12 cellular contexts compared by ENCODE assay signal in genomic region chr12:98422809-98423208, GRCh38.
DNase-seq lines count a peak whose midpoint lies in the region; ATAC-seq, FAIRE-seq and TF ChIP-seq lines count a peak whose summit lies in the region.
"Had no signal": no experiment of that assay in that cellular context is flagged by ENCODE, and none has a peak within 500 bp of the region (broad histone marks: within the 10 kb centered on the region; RNA-seq: fewer than 3 reads in every experiment).

No MANE protein-coding gene starts in this region.

- H4K91ac ChIP-seq in neuronal stem cell (ENCODE audit: low read depth, low read length, poor library complexity), result no peak overlapping the region

- no peaks in the 10 kb centered on the region for H4K20me1 ChIP-seq in GM23248 (ENCODE audit: insufficient read depth)

- H2BK5ac ChIP-seq in neuronal stem cell (ENCODE audit: low read length), result no peak overlapping the region

- H3K18ac ChIP-seq in neuronal stem cell (ENCODE audit: low read length), result no peak overlapping the region

- H3K4me3 ChIP-seq in A673 (ENCODE audit: low read depth, low read length, poor library complexity, severe bottlenecking), result no peak overlapping the region
- no peak overlapping the region for H3K4me3 ChIP-seq in GM23248
- no peak overlapping the region for H3K4me3 ChIP-seq in kidney (ENCODE audit: low read length in 2 of 2)
- no peak overlapping the region for H3K4me3 ChIP-seq in neuronal stem cell (ENCODE audit: low read length in 2 of 2)

- no peak overlapping the region for H2BK12ac ChIP-seq in neuronal stem cell (ENCODE audit: low read length)

- H2BK120ac ChIP-seq in neuronal stem cell (ENCODE audit: low read depth, low read length), result no peak overlapping the region

- H3K36me3 ChIP-seq in A673 (ENCODE audit: insufficient read depth, low read length, poor library complexity, severe bottlenecking), result no peaks in the 10 kb centered on the region
- H3K36me3 ChIP-seq in GM23248 (ENCODE audit: low read depth), result no peaks in the 10 kb centered on the region
- no peaks in the 10 kb centered on the region for H3K36me3 ChIP-seq in kidney (ENCODE audit: control insufficient read depth in 1 of 2, insufficient read depth in 2 of 2, low read length in 2 of 2)
- H3K36me3 ChIP-seq in neuronal stem cell (replicated peaks in 1 of 2; ENCODE audit: control insufficient read depth in 2 of 2, insufficient read depth in 2 of 2, low read length in 2 of 2), result no peaks in the 10 kb centered on the region

- H2AFZ ChIP-seq in GM23248, result no peak overlapping the region
- no peak overlapping the region for H2AFZ ChIP-seq in neuronal stem cell (ENCODE audit: low read length)

- DNase-seq in A673 (ENCODE audit: low spot score) (peak; percentile 59), GM23248 (peak; percentile 29), UCSD-AML1 (lab: John Stamatoyannopoulos, UW; ENCODE audit: unreplicated experiment) (peak; percentile 18), kidney (no peak), neuronal stem cell (ENCODE audit: low spot score) (no peak)
- DNase-seq: activated T-cell treated with anti-CD3 and anti-CD28 coated beads, Interleukin-2, amount 50 U/mL, for 24 hours; CD4-positive, alpha-beta memory T cell; stimulated activated naive B cell treated with anti-CD40 and anti-IgM and Interleukin-4, amounts not matched to agents 10 μg/mL and 1 μg/mL and 100 μg/mL, for 72 hours had no signal

- POLR2A ChIA-PET in A673 (lab: Charles Lee; ENCODE audit: low non-redundant PET), result no interaction called here

- in situ Hi-C loops in GM23248 (cut with MboI), result loop anchor here (10.0 kb wide), 2 partner anchors 102 to 222 kb away; partner anchors contain the start of genes APAF1 and IKBIP

- intact Hi-C loops in A673 (cut with micrococcal nuclease; ENCODE audit: unreplicated experiment) (no loop called here), kidney (cut with DNase I) (no loop called here)

- no peaks in the 10 kb centered on the region for H3K79me2 ChIP-seq in GM23248 (ENCODE audit: insufficient read depth)

- no peak overlapping the region for H3K14ac ChIP-seq in neuronal stem cell (ENCODE audit: low read length)

- H3K79me1 ChIP-seq in neuronal stem cell (ENCODE audit: low read depth, low read length), result no peaks in the 10 kb centered on the region

- H3K4ac ChIP-seq in neuronal stem cell (ENCODE audit: low read length), result no peak overlapping the region

- TF ChIP-seq CTCF in A673 (conservative IDR thresholded peaks at IDR 0.05; ENCODE audit: low read depth, low read length) (peak; percentile 62), kidney (IDR thresholded peaks at IDR 0.05; ENCODE audit: borderline replicate concordance, extremely low read depth, insufficient read depth) (peak; percentile 31)

- H3K9ac ChIP-seq in GM23248, result no peak overlapping the region
- H3K9ac ChIP-seq in kidney (ENCODE audit: low read length in 2 of 2), result no peak overlapping the region
- no peak overlapping the region for H3K9ac ChIP-seq in neuronal stem cell (ENCODE audit: low read depth, low read length, poor library complexity)

- H2AK5ac ChIP-seq in neuronal stem cell (ENCODE audit: low read depth, low read length), result no peak overlapping the region

- H3K9me2 ChIP-seq in GM23248 (ENCODE audit: insufficient read depth), result no peaks in the 10 kb centered on the region

- no peak overlapping the region for H3K23ac ChIP-seq in neuronal stem cell (ENCODE audit: low read depth, low read length, poor library complexity)

- 77 to 88% methylated on average over 4 of the region's 4 CpGs for WGBS in GM23248 (ENCODE audit: low coverage in 1 of 2, low lambda C conversion rate in 2 of 2, missing lambda C conversion rate in 2 of 2), 2 experiments
- no CpG with 5 or more reads among the region's 4 CpGs for WGBS in neuronal stem cell (ENCODE audit: extremely low coverage in 2 of 2, insufficient read length in 2 of 2, insufficient replicate concordance in 1 of 2), 2 donors

- no peak overlapping the region for H3K27ac ChIP-seq in A673 (ENCODE audit: low read depth, low read length, poor library complexity, severe bottlenecking)
- H3K27ac ChIP-seq in GM23248, result no peak overlapping the region
- no peak overlapping the region for H3K27ac ChIP-seq in kidney (ENCODE audit: low read depth in 2 of 2, low read length in 2 of 2)
- H3K27ac ChIP-seq in neuronal stem cell (replicated peaks; ENCODE audit: low read length), result no peak overlapping the region

- ATAC-seq in HG03457 (IDR thresholded peaks at IDR 0.05; ENCODE audit: unreplicated experiment), result no peak
- ATAC-seq in HG03565 (IDR thresholded peaks at IDR 0.05; ENCODE audit: unreplicated experiment), result no peak
- ATAC-seq in HG03175 (IDR thresholded peaks at IDR 0.05; ENCODE audit: unreplicated experiment), result no peak
- ATAC-seq: stimulated activated naive B cell treated with anti-CD40 and anti-IgM and Interleukin-4, amounts not matched to agents 10 μg/mL and 1 μg/mL and 100 μg/mL, for 72 hours had no signal

- H3K9me3 ChIP-seq in A673 (ENCODE audit: low read depth, low read length, poor library complexity, severe bottlenecking) (no peaks in the 10 kb centered on the region), GM23248 (ENCODE audit: low read depth) (no peaks in the 10 kb centered on the region), kidney (ENCODE audit: control insufficient read depth in 1 of 2, low read length in 2 of 2) (no peaks in the 10 kb centered on the region), neuronal stem cell (replicated peaks in 1 of 2; ENCODE audit: control insufficient read depth in 2 of 2, insufficient read depth in 1 of 2, low read depth in 1 of 2, low read length in 2 of 2) (no peaks in the 10 kb centered on the region)

- H4K8ac ChIP-seq in neuronal stem cell (ENCODE audit: low read depth, low read length), result no peak overlapping the region

- H3K27me3 ChIP-seq in A673 (replicated peaks; ENCODE audit: insufficient read depth, low read depth, low read length, poor library complexity) (no peaks in the 10 kb centered on the region), GM23248 (replicated peaks; ENCODE audit: insufficient read depth) (no peaks in the 10 kb centered on the region), neuronal stem cell (ENCODE audit: control insufficient read depth in 3 of 3, insufficient read depth in 3 of 3, low read depth in 1 of 3, low read length in 3 of 3) (no peaks in the 10 kb centered on the region)

- no peak for FAIRE-seq in kidney (lab: Jason Lieb, UNC)
- FAIRE-seq: GM18507 had no signal

- H3K4me1 ChIP-seq in A673 (ENCODE audit: insufficient read depth, low read length, poor library complexity, severe bottlenecking) (peaks cover 56% of the 10 kb centered on the region), GM23248 (ENCODE audit: insufficient read depth) (peaks cover 26% of the 10 kb centered on the region), kidney (ENCODE audit: control insufficient read depth in 1 of 2, insufficient read depth in 1 of 2, low read depth in 1 of 2, low read length in 2 of 2) (no peaks in the 10 kb centered on the region), neuronal stem cell (ENCODE audit: control insufficient read depth in 2 of 2, insufficient read depth in 1 of 2, low read depth in 1 of 2, low read length in 2 of 2) (peaks cover 7 to 9% of the 10 kb centered on the region in 2 donors)

- peaks cover 18% of the 10 kb centered on the region for H3F3A ChIP-seq in GM23248 (ENCODE audit: insufficient read depth)

- CTCF ChIA-PET in A673 (lab: Charles Lee), result no interaction called here

- no peak overlapping the region for H2BK15ac ChIP-seq in neuronal stem cell (ENCODE audit: low read length)

- BruUV-seq in A673 (replicated peaks; lab: Mats Ljungman, UMichigan), result no TSS peak

- H3K4me2 ChIP-seq in GM23248 (ENCODE audit: unreplicated experiment) (no peak overlapping the region), neuronal stem cell (ENCODE audit: insufficient read depth, low read length, poor library complexity, severe bottlenecking) (no peak overlapping the region)

Comparison
In these comparisons a context has a peak if more than half of its experiments do, and no peak if none do; other contexts are left out.
1. DNase-seq: peak in A673 (single experiment), GM23248 (single experiment) and UCSD-AML1 (single experiment); none in kidney (single experiment) and neuronal stem cell (single experiment).